Comparison of ENCODE assay signal across 17 cellular contexts in genomic region chr10:90718185-90718584, GRCh38.
DNase-seq lines count a peak whose midpoint lies in the region; ATAC-seq, FAIRE-seq and TF ChIP-seq lines count a peak whose summit lies in the region.
"Had no signal": no experiment of that assay in that cellular context is flagged by ENCODE, and none has a peak within 500 bp of the region (broad histone marks: within the 10 kb centered on the region; RNA-seq: fewer than 3 reads in every experiment).

No MANE protein-coding gene starts in this region.

- H3K9me3 Mint-ChIP-seq in neural progenitor cell (no peaks in the 10 kb centered on the region), endothelial cell (ENCODE audit: unreplicated experiment) (no peaks in the 10 kb centered on the region)
- H3K9me3 Mint-ChIP-seq: activated T-helper 1 cell treated with anti-CD3 and anti-CD28 coated beads, Interleukin-12 subunit alpha, Interleukin-12 subunit beta, Interleukin-2, Interleukin-4 antibody, amounts not matched to agents 30 ng/mL and 10 ng/mL and 1 ng/mL, durations not matched to agents 14 hours and 24 hours and 36 hours; CD4-positive, alpha-beta T cell; effector memory CD8-positive, alpha-beta T cell; nephron had no signal

- H3K4me3 ChIP-seq in GM23248 = no peak overlapping the region
- H3K4me3 ChIP-seq in Loucy (ENCODE audit: low read length, poor library complexity, severe bottlenecking) = no peak overlapping the region
- H3K4me3 ChIP-seq in GM12878 = no peak overlapping the region
- H3K4me3 ChIP-seq in neural progenitor cell = no peak overlapping the region
- no peak overlapping the region for H3K4me3 ChIP-seq in Karpas-422 (ENCODE audit: low read length)
- H3K4me3 ChIP-seq: testis had no signal

- no peak overlapping the region for H3K27ac ChIP-seq in GM23248
- H3K27ac ChIP-seq in GM12878 (ENCODE audit: control insufficient read depth, insufficient read depth) = no peak overlapping the region
- no peak overlapping the region for H3K27ac ChIP-seq in neural progenitor cell
- no peak overlapping the region for H3K27ac ChIP-seq in Karpas-422 (ENCODE audit: low read length)
- H3K27ac ChIP-seq: testis had no signal

- WGBS in GM23248 (ENCODE audit: low coverage in 1 of 2, low lambda C conversion rate in 2 of 2, missing lambda C conversion rate in 2 of 2), 2 experiments = 24 to 31% methylated on average over 3 of the region's 3 CpGs
- WGBS in GM12878 (ENCODE audit: insufficient coverage, insufficient replicate concordance, low lambda C conversion rate, missing lambda C conversion rate) = 30% methylated on average over 3 of the region's 3 CpGs

- H3K4me3 Mint-ChIP-seq in neural progenitor cell (no peak overlapping the region), endothelial cell (ENCODE audit: unreplicated experiment) (no peak overlapping the region)
- H3K4me3 Mint-ChIP-seq: activated T-helper 1 cell treated with anti-CD3 and anti-CD28 coated beads, Interleukin-12 subunit alpha, Interleukin-12 subunit beta, Interleukin-2, Interleukin-4 antibody, amounts not matched to agents 30 ng/mL and 10 ng/mL and 1 ng/mL, durations not matched to agents 14 hours and 24 hours and 36 hours; CD4-positive, alpha-beta T cell; effector memory CD8-positive, alpha-beta T cell; nephron had no signal

- no peaks in the 10 kb centered on the region for H3K9me3 ChIP-seq in GM23248 (ENCODE audit: low read depth)
- H3K9me3 ChIP-seq in Loucy (ENCODE audit: insufficient read depth, low read depth, low read length) = no peaks in the 10 kb centered on the region
- H3K9me3 ChIP-seq in GM12878 (replicated peaks; ENCODE audit: control insufficient read depth, insufficient read depth, low read length) = no peaks in the 10 kb centered on the region; the same call in 2 of the 3 replicates
- no peaks in the 10 kb centered on the region for H3K9me3 ChIP-seq in neural progenitor cell (ENCODE audit: low read depth)
- H3K9me3 ChIP-seq in Karpas-422 (ENCODE audit: low read length) = no peaks in the 10 kb centered on the region
- H3K9me3 ChIP-seq: testis had no signal

- intact Hi-C loops in GM12878 (cut with micrococcal nuclease; ENCODE audit: unreplicated experiment) = no loop called here

- H3K4me2 ChIP-seq in GM23248 (ENCODE audit: unreplicated experiment) (no peak overlapping the region), Loucy (ENCODE audit: low read depth, low read length, poor library complexity, severe bottlenecking) (no peak overlapping the region), GM12878 (ENCODE audit: control insufficient read depth, insufficient read depth) (no peak overlapping the region), neural progenitor cell (no peak overlapping the region), Karpas-422 (ENCODE audit: low read depth, low read length, poor library complexity, severe bottlenecking) (no peak overlapping the region)

- RAD21 ChIA-PET in GM12878 (lab: Charles Lee; ENCODE audit: unreplicated experiment) = no interaction called here

- no peak overlapping the region for H3K27ac Mint-ChIP-seq in neural progenitor cell
- no peak overlapping the region for H3K27ac Mint-ChIP-seq in endothelial cell (ENCODE audit: unreplicated experiment)
- H3K27ac Mint-ChIP-seq: activated T-helper 1 cell treated with anti-CD3 and anti-CD28 coated beads, Interleukin-12 subunit alpha, Interleukin-12 subunit beta, Interleukin-2, Interleukin-4 antibody, amounts not matched to agents 30 ng/mL and 10 ng/mL and 1 ng/mL, durations not matched to agents 14 hours and 24 hours and 36 hours; CD4-positive, alpha-beta T cell; effector memory CD8-positive, alpha-beta T cell; nephron had no signal

- in situ Hi-C loops in GM23248 (cut with MboI) = no loop called here
- in situ Hi-C loops in GM12878 (cut with MboI) = no loop called here

- no peaks in the 10 kb centered on the region for H3F3A ChIP-seq in GM23248 (ENCODE audit: insufficient read depth)
- no peaks in the 10 kb centered on the region for H3F3A ChIP-seq in Loucy (ENCODE audit: low read depth)
- H3F3A ChIP-seq in neural progenitor cell (ENCODE audit: low read depth) = no peaks in the 10 kb centered on the region

- no peak for TF ChIP-seq EP300 in GM12878 (IDR thresholded peaks at IDR 0.05; ENCODE audit: borderline replicate concordance in 1 of 2, control insufficient read depth in 1 of 2, low read depth in 2 of 2, low read length in 2 of 2)

- H3K36me3 Mint-ChIP-seq in neural progenitor cell = no peaks in the 10 kb centered on the region
- H3K36me3 Mint-ChIP-seq in endothelial cell (ENCODE audit: low read depth, unreplicated experiment) = no peaks in the 10 kb centered on the region

- no peaks in the 10 kb centered on the region for H4K20me1 ChIP-seq in GM23248 (ENCODE audit: insufficient read depth)
- H4K20me1 ChIP-seq in Loucy (ENCODE audit: insufficient read depth, low read length, poor library complexity, severe bottlenecking) = no peaks in the 10 kb centered on the region
- H4K20me1 ChIP-seq in GM12878 (ENCODE audit: control insufficient read depth, insufficient read depth) = no peaks in the 10 kb centered on the region
- no peaks in the 10 kb centered on the region for H4K20me1 ChIP-seq in neural progenitor cell (ENCODE audit: low read depth)
- no peaks in the 10 kb centered on the region for H4K20me1 ChIP-seq in Karpas-422 (ENCODE audit: insufficient read depth, low read depth, low read length)

- no peaks in the 10 kb centered on the region for H3K79me2 ChIP-seq in GM23248 (ENCODE audit: insufficient read depth)
- H3K79me2 ChIP-seq in Loucy (ENCODE audit: insufficient read depth, low read length) = no peaks in the 10 kb centered on the region
- H3K79me2 ChIP-seq in GM12878 (ENCODE audit: control insufficient read depth, insufficient read depth, low read length) = no peaks in the 10 kb centered on the region
- no peaks in the 10 kb centered on the region for H3K79me2 ChIP-seq in neural progenitor cell (ENCODE audit: low read depth)
- H3K79me2 ChIP-seq in Karpas-422 (ENCODE audit: low read length) = no peaks in the 10 kb centered on the region

- TF ChIP-seq CTCF in Loucy (conservative IDR thresholded peaks at IDR 0.05; ENCODE audit: low read length) (0 out of 2 replicates have a peak, but pooled peaks have one; percentile 20), GM12878 (IDR thresholded peaks at IDR 0.05 in 2 of 3, conservative IDR thresholded peaks at IDR 0.05 in 1 of 3; ENCODE audit: control insufficient read depth in 2 of 3, extremely low read depth in 1 of 3, insufficient read depth in 1 of 3, low read depth in 3 of 3, low read length in 3 of 3) (no peak), neural progenitor cell (IDR thresholded peaks at IDR 0.05) (peak; percentile 22), endothelial cell (IDR thresholded peaks at IDR 0.05; ENCODE audit: unreplicated experiment) (no peak)

- no peaks in the 10 kb centered on the region for H3K27me3 Mint-ChIP-seq in neural progenitor cell (ENCODE audit: insufficient read depth, low read depth)
- H3K27me3 Mint-ChIP-seq in endothelial cell (ENCODE audit: unreplicated experiment) = no peaks in the 10 kb centered on the region
- H3K27me3 Mint-ChIP-seq: effector memory CD8-positive, alpha-beta T cell had no signal

- no peak overlapping the region for H2AFZ ChIP-seq in GM23248
- H2AFZ ChIP-seq in Loucy (ENCODE audit: low read length) = no peak overlapping the region
- no peak overlapping the region for H2AFZ ChIP-seq in GM12878 (ENCODE audit: control insufficient read depth, low read depth, low read length)
- peak overlapping the region; percentile 96 for H2AFZ ChIP-seq in neural progenitor cell (replicated peaks)
- H2AFZ ChIP-seq in Karpas-422 (ENCODE audit: low read length) = no peak overlapping the region

- H3K4me1 ChIP-seq in GM23248 (ENCODE audit: insufficient read depth) (no peaks in the 10 kb centered on the region), Loucy (ENCODE audit: insufficient read depth, low read length, poor library complexity, severe bottlenecking) (no peaks in the 10 kb centered on the region), GM12878 (ENCODE audit: control insufficient read depth, insufficient read depth, low read length) (no peaks in the 10 kb centered on the region), neural progenitor cell (no peaks in the 10 kb centered on the region), Karpas-422 (ENCODE audit: low read length) (no peaks in the 10 kb centered on the region)
- H3K4me1 ChIP-seq: testis had no signal

- H3K4me1 Mint-ChIP-seq in neural progenitor cell (no peaks in the 10 kb centered on the region), endothelial cell (ENCODE audit: unreplicated experiment) (no peaks in the 10 kb centered on the region)
- H3K4me1 Mint-ChIP-seq: nephron had no signal

- peak; percentile 27 for FAIRE-seq in GM12878 (lab: Jason Lieb, UNC)

- no peak for TF ChIP-seq POLR2A in GM12878 (IDR thresholded peaks at IDR 0.05; ENCODE audit: low read depth, low read length)

- POLR2A ChIA-PET in GM12878 (lab: Charles Lee) = no interaction called here

- H3K27me3 ChIP-seq in GM23248 (replicated peaks; ENCODE audit: insufficient read depth) = no peaks in the 10 kb centered on the region
- no peaks in the 10 kb centered on the region for H3K27me3 ChIP-seq in Loucy (ENCODE audit: insufficient read depth, low read length, poor library complexity, severe bottlenecking)
- H3K27me3 ChIP-seq in GM12878 (replicated peaks in 1 of 2; ENCODE audit: control insufficient read depth in 2 of 2, insufficient read depth in 2 of 2, low read length in 1 of 2) = no peaks in the 10 kb centered on the region
- no peaks in the 10 kb centered on the region for H3K27me3 ChIP-seq in neural progenitor cell
- no peaks in the 10 kb centered on the region for H3K27me3 ChIP-seq in Karpas-422 (ENCODE audit: low read length)
- H3K27me3 ChIP-seq: testis had no signal

- H3K9ac ChIP-seq in GM23248 (no peak overlapping the region), Loucy (ENCODE audit: low read depth, low read length, poor library complexity, severe bottlenecking) (no peak overlapping the region), GM12878 (ENCODE audit: control insufficient read depth, insufficient read depth, low read length) (no peak overlapping the region), neural progenitor cell (no peak overlapping the region), Karpas-422 (ENCODE audit: low read length) (no peak overlapping the region)

- BruUV-seq in GM12878 (replicated peaks; lab: Mats Ljungman, UMichigan) = no TSS peak

- TF ChIP-seq RAD21 in GM12878 (IDR thresholded peaks at IDR 0.05; ENCODE audit: insufficient read depth, low read depth, low read length) = no peak

- H3K36me3 ChIP-seq in GM23248 (ENCODE audit: low read depth) = no peaks in the 10 kb centered on the region
- H3K36me3 ChIP-seq in Loucy (ENCODE audit: insufficient read depth, low read length) = no peaks in the 10 kb centered on the region
- H3K36me3 ChIP-seq in GM12878 (ENCODE audit: control insufficient read depth in 2 of 2, insufficient read depth in 2 of 2, low read length in 1 of 2) = no peaks in the 10 kb centered on the region
- H3K36me3 ChIP-seq in neural progenitor cell = no peaks in the 10 kb centered on the region
- no peaks in the 10 kb centered on the region for H3K36me3 ChIP-seq in Karpas-422 (ENCODE audit: insufficient read depth, low read length)

- DNase-seq in GM23248 (peak; percentile 23), GM12878 (ENCODE audit: low read depth, low spot score) (no peak), neural progenitor cell (ENCODE audit: low spot score) (no peak), Karpas-422 (no peak), endothelial cell (ENCODE audit: low spot score) (no peak), NCI-H2196 (lab: John Stamatoyannopoulos, UW; ENCODE audit: unreplicated experiment) (no peak)
- DNase-seq: activated CD4-positive, alpha-beta T cell treated with anti-CD3 and anti-CD28 coated beads, Interleukin-2, amount 50 U/mL, for 1 hour; aorta; CD4-positive, alpha-beta T cell; effector memory CD8-positive, alpha-beta T cell; KG1; NCI-H2081; testis had no signal

- H3K9me2 ChIP-seq in GM23248 (ENCODE audit: insufficient read depth) = no peaks in the 10 kb centered on the region
- H3K9me2 ChIP-seq in Loucy (replicated peaks; ENCODE audit: low read depth, low read length) = no peaks in the 10 kb centered on the region
- H3K9me2 ChIP-seq in Karpas-422 (replicated peaks; ENCODE audit: insufficient read depth, low read length) = no peaks in the 10 kb centered on the region

- CTCF ChIA-PET in GM12878 (lab: Yijun Ruan, JAX) = interaction anchor here (0.6 kb wide), 1 partner anchor 738 kb away, joined by 3 read pairs; no protein-coding TSS in a partner anchor

- SMC1A ChIA-PET in GM12878 (lab: Charles Lee; ENCODE audit: uncharacterized antibody, unreplicated experiment) = interaction anchor here (1.2 kb wide), 1 partner anchor 10 kb away, joined by 3 read pairs; no protein-coding TSS in a partner anchor

- ATAC-seq in GM12878 (no peak), GM21786 (IDR thresholded peaks at IDR 0.05; ENCODE audit: unreplicated experiment) (no peak)
- ATAC-seq: effector memory CD8-positive, alpha-beta T cell had no signal

Comparison
In these comparisons a context has a peak if more than half of its experiments do, and no peak if none do; other contexts are left out.
1. CTCF ChIP-seq: peak in Loucy (single experiment) and neural progenitor cell (single experiment); none in GM12878 (0 of 3) and endothelial cell (single experiment).